ENCODE assay signal across 2 cellular contexts in the genomic region with DNA sequence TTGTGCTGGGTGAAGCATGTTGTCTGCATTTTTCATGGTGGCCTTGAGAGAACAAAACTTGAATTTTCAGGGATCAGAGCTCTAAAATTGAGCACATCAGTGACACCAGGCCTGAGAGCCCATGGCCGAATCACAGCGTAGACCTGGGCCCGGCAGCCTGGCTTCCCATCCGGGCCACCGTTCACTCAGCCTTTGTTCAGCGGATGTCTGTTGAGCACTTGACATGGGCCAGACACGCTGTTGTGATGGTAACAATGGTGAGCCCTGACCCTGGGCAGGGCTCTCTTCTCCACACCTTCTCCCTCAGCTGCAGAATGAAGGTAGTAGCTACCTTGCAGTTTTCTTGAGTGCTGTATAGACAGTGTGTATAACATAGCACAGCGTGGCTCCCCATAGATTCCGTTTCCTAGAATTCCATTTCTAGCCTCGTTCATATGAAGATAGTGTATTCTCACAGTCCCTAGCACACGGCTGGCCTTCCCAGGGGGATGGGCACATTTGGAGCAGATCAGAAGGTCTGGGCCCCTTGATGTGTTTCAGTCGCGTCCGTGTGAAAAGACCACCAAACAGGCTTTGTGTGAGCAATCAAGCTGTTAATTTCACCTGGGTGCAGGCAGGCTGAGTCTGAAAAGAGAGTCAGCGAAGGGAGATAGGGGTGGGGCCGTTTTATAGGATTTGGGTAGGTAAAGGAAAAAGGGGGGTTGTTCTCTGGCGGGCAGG.
TF ChIP-seq lines count a peak whose summit lies in the region.

No MANE protein-coding gene starts in this region.

TF ChIP-seq in IMR-90, 13 proteins besides CTCF, POLR2A, EP300 and RAD21:
- TF ChIP-seq MXI1 (IDR thresholded peaks at IDR 0.05; ENCODE audit: borderline replicate concordance, low read depth, low read length) (no peak), MAZ (IDR thresholded peaks at IDR 0.05; ENCODE audit: borderline replicate concordance, low read depth, low read length) (no peak), RCOR1 (IDR thresholded peaks at IDR 0.05; ENCODE audit: insufficient replicate concordance, low read length) (no peak), FOS (IDR thresholded peaks at IDR 0.05; ENCODE audit: low read depth, low read length) (no peak), NFE2L2 (IDR thresholded peaks at IDR 0.05; ENCODE audit: low read depth, low read length) (no peak), MAFK (IDR thresholded peaks at IDR 0.05; ENCODE audit: low read depth, low read length) (no peak), CEBPB (IDR thresholded peaks at IDR 0.05; ENCODE audit: low read depth, low read length) (no peak), RFX5 (IDR thresholded peaks at IDR 0.05; ENCODE audit: low read depth, low read length) (no peak), CHD1 (IDR thresholded peaks at IDR 0.05; ENCODE audit: low read depth, low read length) (no peak), SMC3 (IDR thresholded peaks at IDR 0.05; ENCODE audit: low read depth, low read length) (no peak), BHLHE40 (IDR thresholded peaks at IDR 0.05; ENCODE audit: low read depth, low read length) (no peak)
- TF ChIP-seq, protein P1, sequence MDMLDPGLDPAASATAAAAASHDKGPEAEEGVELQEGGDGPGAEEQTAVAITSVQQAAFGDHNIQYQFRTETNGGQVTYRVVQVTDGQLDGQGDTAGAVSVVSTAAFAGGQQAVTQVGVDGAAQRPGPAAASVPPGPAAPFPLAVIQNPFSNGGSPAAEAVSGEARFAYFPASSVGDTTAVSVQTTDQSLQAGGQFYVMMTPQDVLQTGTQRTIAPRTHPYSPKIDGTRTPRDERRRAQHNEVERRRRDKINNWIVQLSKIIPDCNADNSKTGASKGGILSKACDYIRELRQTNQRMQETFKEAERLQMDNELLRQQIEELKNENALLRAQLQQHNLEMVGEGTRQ (IDR thresholded peaks at IDR 0.05; ENCODE audit: low read depth, low read length), result no peak
- TF ChIP-seq, protein P2, sequence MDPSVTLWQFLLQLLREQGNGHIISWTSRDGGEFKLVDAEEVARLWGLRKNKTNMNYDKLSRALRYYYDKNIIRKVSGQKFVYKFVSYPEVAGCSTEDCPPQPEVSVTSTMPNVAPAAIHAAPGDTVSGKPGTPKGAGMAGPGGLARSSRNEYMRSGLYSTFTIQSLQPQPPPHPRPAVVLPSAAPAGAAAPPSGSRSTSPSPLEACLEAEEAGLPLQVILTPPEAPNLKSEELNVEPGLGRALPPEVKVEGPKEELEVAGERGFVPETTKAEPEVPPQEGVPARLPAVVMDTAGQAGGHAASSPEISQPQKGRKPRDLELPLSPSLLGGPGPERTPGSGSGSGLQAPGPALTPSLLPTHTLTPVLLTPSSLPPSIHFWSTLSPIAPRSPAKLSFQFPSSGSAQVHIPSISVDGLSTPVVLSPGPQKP (IDR thresholded peaks at IDR 0.05; ENCODE audit: borderline replicate concordance, low read depth, low read length), result no peak

TF ChIP-seq in H1, 55 proteins besides CTCF, POLR2A, EP300 and RAD21:
- TF ChIP-seq, protein P3, sequence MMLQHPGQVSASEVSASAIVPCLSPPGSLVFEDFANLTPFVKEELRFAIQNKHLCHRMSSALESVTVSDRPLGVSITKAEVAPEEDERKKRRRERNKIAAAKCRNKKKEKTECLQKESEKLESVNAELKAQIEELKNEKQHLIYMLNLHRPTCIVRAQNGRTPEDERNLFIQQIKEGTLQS (IDR thresholded peaks at IDR 0.05; ENCODE audit: insufficient read depth, low read depth, low read length), result no peak
- TF ChIP-seq RXRA (IDR thresholded peaks at IDR 0.05; ENCODE audit: insufficient read depth, low read depth, low read length), result no peak
- TF ChIP-seq TAF1 (IDR thresholded peaks at IDR 0.05; ENCODE audit: low read depth, low read length), result no peak
- TF ChIP-seq, protein P4, sequence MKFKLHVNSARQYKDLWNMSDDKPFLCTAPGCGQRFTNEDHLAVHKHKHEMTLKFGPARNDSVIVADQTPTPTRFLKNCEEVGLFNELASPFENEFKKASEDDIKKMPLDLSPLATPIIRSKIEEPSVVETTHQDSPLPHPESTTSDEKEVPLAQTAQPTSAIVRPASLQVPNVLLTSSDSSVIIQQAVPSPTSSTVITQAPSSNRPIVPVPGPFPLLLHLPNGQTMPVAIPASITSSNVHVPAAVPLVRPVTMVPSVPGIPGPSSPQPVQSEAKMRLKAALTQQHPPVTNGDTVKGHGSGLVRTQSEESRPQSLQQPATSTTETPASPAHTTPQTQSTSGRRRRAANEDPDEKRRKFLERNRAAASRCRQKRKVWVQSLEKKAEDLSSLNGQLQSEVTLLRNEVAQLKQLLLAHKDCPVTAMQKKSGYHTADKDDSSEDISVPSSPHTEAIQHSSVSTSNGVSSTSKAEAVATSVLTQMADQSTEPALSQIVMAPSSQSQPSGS (IDR thresholded peaks at IDR 0.05; ENCODE audit: low read length), result no peak
- TF ChIP-seq SIRT6 (IDR thresholded peaks at IDR 0.05; ENCODE audit: low read length), result no peak
- no peak for TF ChIP-seq NANOG (IDR thresholded peaks at IDR 0.05; ENCODE audit: insufficient read depth, low read depth, low read length, poor library complexity, severe bottlenecking)
- no peak for TF ChIP-seq CHD1 (IDR thresholded peaks at IDR 0.05; ENCODE audit: low read depth, low read length)
- no peak for TF ChIP-seq BCL11A (IDR thresholded peaks at IDR 0.05; ENCODE audit: low read depth in 2 of 2, low read length in 2 of 2)
- TF ChIP-seq, protein P5, sequence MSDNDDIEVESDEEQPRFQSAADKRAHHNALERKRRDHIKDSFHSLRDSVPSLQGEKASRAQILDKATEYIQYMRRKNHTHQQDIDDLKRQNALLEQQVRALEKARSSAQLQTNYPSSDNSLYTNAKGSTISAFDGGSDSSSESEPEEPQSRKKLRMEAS (IDR thresholded peaks at IDR 0.05), result no peak
- no peak for TF ChIP-seq ASH2L (IDR thresholded peaks at IDR 0.05; ENCODE audit: low read length)
- no peak for TF ChIP-seq TBP (IDR thresholded peaks at IDR 0.05; ENCODE audit: low read depth, low read length)
- no peak for TF ChIP-seq SAP30 (IDR thresholded peaks at IDR 0.05; ENCODE audit: insufficient read depth, insufficient replicate concordance, low read length)
- TF ChIP-seq, protein P1 (IDR thresholded peaks at IDR 0.05; ENCODE audit: low read length), result no peak
- TF ChIP-seq NRF1 (IDR thresholded peaks at IDR 0.05; ENCODE audit: low read depth, low read length), result no peak
- no peak for TF ChIP-seq GTF2F1 (IDR thresholded peaks at IDR 0.05; ENCODE audit: borderline replicate concordance, low read depth, low read length)
- TF ChIP-seq, protein P6, sequence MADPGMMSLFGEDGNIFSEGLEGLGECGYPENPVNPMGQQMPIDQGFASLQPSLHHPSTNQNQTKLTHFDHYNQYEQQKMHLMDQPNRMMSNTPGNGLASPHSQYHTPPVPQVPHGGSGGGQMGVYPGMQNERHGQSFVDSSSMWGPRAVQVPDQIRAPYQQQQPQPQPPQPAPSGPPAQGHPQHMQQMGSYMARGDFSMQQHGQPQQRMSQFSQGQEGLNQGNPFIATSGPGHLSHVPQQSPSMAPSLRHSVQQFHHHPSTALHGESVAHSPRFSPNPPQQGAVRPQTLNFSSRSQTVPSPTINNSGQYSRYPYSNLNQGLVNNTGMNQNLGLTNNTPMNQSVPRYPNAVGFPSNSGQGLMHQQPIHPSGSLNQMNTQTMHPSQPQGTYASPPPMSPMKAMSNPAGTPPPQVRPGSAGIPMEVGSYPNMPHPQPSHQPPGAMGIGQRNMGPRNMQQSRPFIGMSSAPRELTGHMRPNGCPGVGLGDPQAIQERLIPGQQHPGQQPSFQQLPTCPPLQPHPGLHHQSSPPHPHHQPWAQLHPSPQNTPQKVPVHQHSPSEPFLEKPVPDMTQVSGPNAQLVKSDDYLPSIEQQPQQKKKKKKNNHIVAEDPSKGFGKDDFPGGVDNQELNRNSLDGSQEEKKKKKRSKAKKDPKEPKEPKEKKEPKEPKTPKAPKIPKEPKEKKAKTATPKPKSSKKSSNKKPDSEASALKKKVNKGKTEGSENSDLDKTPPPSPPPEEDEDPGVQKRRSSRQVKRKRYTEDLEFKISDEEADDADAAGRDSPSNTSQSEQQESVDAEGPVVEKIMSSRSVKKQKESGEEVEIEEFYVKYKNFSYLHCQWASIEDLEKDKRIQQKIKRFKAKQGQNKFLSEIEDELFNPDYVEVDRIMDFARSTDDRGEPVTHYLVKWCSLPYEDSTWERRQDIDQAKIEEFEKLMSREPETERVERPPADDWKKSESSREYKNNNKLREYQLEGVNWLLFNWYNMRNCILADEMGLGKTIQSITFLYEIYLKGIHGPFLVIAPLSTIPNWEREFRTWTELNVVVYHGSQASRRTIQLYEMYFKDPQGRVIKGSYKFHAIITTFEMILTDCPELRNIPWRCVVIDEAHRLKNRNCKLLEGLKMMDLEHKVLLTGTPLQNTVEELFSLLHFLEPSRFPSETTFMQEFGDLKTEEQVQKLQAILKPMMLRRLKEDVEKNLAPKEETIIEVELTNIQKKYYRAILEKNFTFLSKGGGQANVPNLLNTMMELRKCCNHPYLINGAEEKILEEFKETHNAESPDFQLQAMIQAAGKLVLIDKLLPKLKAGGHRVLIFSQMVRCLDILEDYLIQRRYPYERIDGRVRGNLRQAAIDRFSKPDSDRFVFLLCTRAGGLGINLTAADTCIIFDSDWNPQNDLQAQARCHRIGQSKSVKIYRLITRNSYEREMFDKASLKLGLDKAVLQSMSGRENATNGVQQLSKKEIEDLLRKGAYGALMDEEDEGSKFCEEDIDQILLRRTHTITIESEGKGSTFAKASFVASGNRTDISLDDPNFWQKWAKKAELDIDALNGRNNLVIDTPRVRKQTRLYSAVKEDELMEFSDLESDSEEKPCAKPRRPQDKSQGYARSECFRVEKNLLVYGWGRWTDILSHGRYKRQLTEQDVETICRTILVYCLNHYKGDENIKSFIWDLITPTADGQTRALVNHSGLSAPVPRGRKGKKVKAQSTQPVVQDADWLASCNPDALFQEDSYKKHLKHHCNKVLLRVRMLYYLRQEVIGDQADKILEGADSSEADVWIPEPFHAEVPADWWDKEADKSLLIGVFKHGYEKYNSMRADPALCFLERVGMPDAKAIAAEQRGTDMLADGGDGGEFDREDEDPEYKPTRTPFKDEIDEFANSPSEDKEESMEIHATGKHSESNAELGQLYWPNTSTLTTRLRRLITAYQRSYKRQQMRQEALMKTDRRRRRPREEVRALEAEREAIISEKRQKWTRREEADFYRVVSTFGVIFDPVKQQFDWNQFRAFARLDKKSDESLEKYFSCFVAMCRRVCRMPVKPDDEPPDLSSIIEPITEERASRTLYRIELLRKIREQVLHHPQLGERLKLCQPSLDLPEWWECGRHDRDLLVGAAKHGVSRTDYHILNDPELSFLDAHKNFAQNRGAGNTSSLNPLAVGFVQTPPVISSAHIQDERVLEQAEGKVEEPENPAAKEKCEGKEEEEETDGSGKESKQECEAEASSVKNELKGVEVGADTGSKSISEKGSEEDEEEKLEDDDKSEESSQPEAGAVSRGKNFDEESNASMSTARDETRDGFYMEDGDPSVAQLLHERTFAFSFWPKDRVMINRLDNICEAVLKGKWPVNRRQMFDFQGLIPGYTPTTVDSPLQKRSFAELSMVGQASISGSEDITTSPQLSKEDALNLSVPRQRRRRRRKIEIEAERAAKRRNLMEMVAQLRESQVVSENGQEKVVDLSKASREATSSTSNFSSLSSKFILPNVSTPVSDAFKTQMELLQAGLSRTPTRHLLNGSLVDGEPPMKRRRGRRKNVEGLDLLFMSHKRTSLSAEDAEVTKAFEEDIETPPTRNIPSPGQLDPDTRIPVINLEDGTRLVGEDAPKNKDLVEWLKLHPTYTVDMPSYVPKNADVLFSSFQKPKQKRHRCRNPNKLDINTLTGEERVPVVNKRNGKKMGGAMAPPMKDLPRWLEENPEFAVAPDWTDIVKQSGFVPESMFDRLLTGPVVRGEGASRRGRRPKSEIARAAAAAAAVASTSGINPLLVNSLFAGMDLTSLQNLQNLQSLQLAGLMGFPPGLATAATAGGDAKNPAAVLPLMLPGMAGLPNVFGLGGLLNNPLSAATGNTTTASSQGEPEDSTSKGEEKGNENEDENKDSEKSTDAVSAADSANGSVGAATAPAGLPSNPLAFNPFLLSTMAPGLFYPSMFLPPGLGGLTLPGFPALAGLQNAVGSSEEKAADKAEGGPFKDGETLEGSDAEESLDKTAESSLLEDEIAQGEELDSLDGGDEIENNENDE (IDR thresholded peaks at IDR 0.05; ENCODE audit: insufficient replicate concordance, low read length), result no peak
- no peak for TF ChIP-seq SP4 (IDR thresholded peaks at IDR 0.05; ENCODE audit: low read length)
- TF ChIP-seq SP2 (IDR thresholded peaks at IDR 0.05; ENCODE audit: low read length), result no peak
- TF ChIP-seq PHF8 (conservative IDR thresholded peaks at IDR 0.05; ENCODE audit: low read depth, low read length), result no peak
- TF ChIP-seq CTBP2 (IDR thresholded peaks at IDR 0.05; ENCODE audit: borderline replicate concordance, insufficient read depth, insufficient read length, low read length), result no peak
